In genomic region chr6:1850581-1851157, GRCh38 we compare ENCODE assay signal across 23 cellular contexts.
"Had no signal": no experiment of that assay in that cellular context is flagged by ENCODE, and none has a peak within 500 bp of the region (broad histone marks: within the 10 kb centered on the region; RNA-seq: fewer than 3 reads in every experiment).

No MANE protein-coding gene starts in this region.

- H3K36me3 ChIP-seq: ascending aorta, gastrocnemius medialis, heart right ventricle, left lung, prostate gland, transverse colon had no signal

- ATAC-seq: activated naive CD8-positive, alpha-beta T cell treated with anti-CD3 and anti-CD28 coated beads, Interleukin-2, amount 50 U/mL, for 24 hours; activated T-helper 17 cell treated with anti-CD3 and anti-CD28 coated beads, Interleukin-2, amount 50 U/mL, for 72 hours; gastrocnemius medialis; heart right ventricle; left lung; natural killer cell treated with Interleukin-12 subunit alpha and Interleukin-12 subunit beta and Interleukin-15 and Interleukin-18, amount 100 ng/mL, for 72 hours; right cardiac atrium had no signal

- FAIRE-seq: bronchial epithelial cell had no signal

- H3K4me3 ChIP-seq: ascending aorta, gastrocnemius medialis, heart right ventricle, left lung, prostate gland, smooth muscle cell, transverse colon had no signal

- H3K27me3 ChIP-seq: ascending aorta, gastrocnemius medialis, heart right ventricle, left lung, transverse colon had no signal

- H3K27ac ChIP-seq: ascending aorta, epithelial cell of prostate, gastrocnemius medialis, heart right ventricle, left lung, prostate gland had no signal

- H3K4me1 ChIP-seq: ascending aorta, gastrocnemius medialis, heart right ventricle, left lung, prostate gland had no signal

- H3K4me2 ChIP-seq: smooth muscle cell had no signal

- H3K9me3 ChIP-seq: ascending aorta, gastrocnemius medialis, prostate gland, transverse colon had no signal

- DNase-seq: activated CD4-positive, alpha-beta T cell treated with anti-CD3 and anti-CD28 coated beads, Interleukin-2, amount 50 U/mL, for 4 hours; activated CD4-positive, CD25-positive, alpha-beta regulatory T cell treated with anti-CD3 and anti-CD28 coated beads, Interleukin-2, amount 50 U/mL, for 72 hours; activated naive CD4-positive, alpha-beta T cell treated with anti-CD3 and anti-CD28 coated beads for 36 hours; activated naive CD8-positive, alpha-beta T cell treated with anti-CD3 and anti-CD28 coated beads, Interleukin-2, amount 50 U/mL, for 24 hours; gastrocnemius medialis; heart right ventricle; islet precursor cell; left lung; right cardiac atrium; stimulated activated CD4-positive, alpha-beta T cell treated with anti-CD3 and anti-CD28 coated beads, Interleukin-4, amount 100 ng/mL, for 4 hours; stimulated activated CD8-positive, alpha-beta memory T cell treated with anti-CD3 and anti-CD28 coated beads, Interleukin-4, amount 100 ng/mL, for 48 hours; stimulated activated naive CD4-positive, alpha-beta T cell treated with Interleukin-2 at 50 U/mL for 16 hours; substantia nigra; T-helper 1 cell; T1000; transverse colon had no signal
